17 cellular contexts compared by ENCODE assay signal in genomic region chr9:16664211-16664610, GRCh38.
"Had no signal": no experiment of that assay in that cellular context is flagged by ENCODE, and none has a peak within 500 bp of the region (broad histone marks: within the 10 kb centered on the region; RNA-seq: fewer than 3 reads in every experiment).

No MANE protein-coding gene starts in this region.

- DNase-seq: activated CD4-positive, alpha-beta T cell treated with anti-CD3 and anti-CD28 coated beads, Interleukin-2, amount 10 ng/mL, durations not matched to agents 7 days and 5 days; activated CD4-positive, CD25-positive, alpha-beta regulatory T cell; activated CD8-positive, alpha-beta memory T cell treated with anti-CD3 and anti-CD28 coated beads for 24 hours; activated naive CD8-positive, alpha-beta T cell treated with anti-CD3 and anti-CD28 coated beads, Interleukin-2, amount 10 ng/mL, durations not matched to agents 7 days and 5 days; aorta; colonic mucosa; effector CD4-positive, alpha-beta T cell; esophagus squamous epithelium; gastrocnemius medialis; naive B cell; retina; stimulated activated naive B cell treated with anti-CD40 and anti-IgM and Interleukin-4, amounts not matched to agents 10 μg/mL and 1 μg/mL and 100 μg/mL, for 72 hours; tibial artery had no signal

- H3K27ac ChIP-seq: colonic mucosa, esophagus squamous epithelium, gastrocnemius medialis, neutrophil, parathyroid adenoma, tibial artery had no signal

- H3K4me3 ChIP-seq: colonic mucosa, esophagus squamous epithelium, gastrocnemius medialis, tibial artery had no signal

- FAIRE-seq: islet of Langerhans, urothelium cell line had no signal

- H3K27me3 ChIP-seq: colonic mucosa, esophagus squamous epithelium, gastrocnemius medialis, neutrophil, tibial artery had no signal

- H3K36me3 ChIP-seq: colonic mucosa, esophagus squamous epithelium, gastrocnemius medialis, neutrophil, tibial artery had no signal
